Comparison of ENCODE assay signal across 25 cellular contexts in the genomic region with DNA sequence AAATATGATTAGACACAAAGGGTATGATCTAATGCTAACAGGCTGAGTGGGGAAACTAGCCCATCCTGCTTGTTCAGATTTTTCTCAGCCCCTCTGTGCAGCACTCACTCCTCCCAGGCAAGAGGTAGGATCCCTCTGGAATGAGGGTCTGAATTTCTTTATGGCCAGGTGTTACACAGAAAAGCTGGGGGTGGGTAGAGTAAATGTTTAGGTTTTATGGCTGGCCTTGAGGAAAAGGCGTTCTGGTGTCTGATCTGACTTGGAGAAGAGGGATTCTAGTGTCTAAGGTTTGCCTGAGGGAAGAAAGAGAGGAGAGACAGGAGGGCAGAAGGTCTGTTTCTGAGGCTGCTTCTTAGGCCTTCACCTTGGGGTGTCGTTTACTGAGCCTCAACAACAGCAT.
"Had no signal": no experiment of that assay in that cellular context is flagged by ENCODE, and none has a peak within 500 bp of the region (broad histone marks: within the 10 kb centered on the region; RNA-seq: fewer than 3 reads in every experiment).

No MANE protein-coding gene starts in this region.

- H3K4me3 ChIP-seq: esophagus muscularis mucosa, gastrocnemius medialis, heart right ventricle, lung, right atrium auricular region, sigmoid colon, skin epidermis, suprapubic skin, tibial artery, upper lobe of right lung had no signal

- H3K27me3 ChIP-seq: esophagus muscularis mucosa, gastrocnemius medialis, heart right ventricle, neutrophil, right atrium auricular region, sigmoid colon, suprapubic skin, tibial artery, upper lobe of right lung had no signal

- H3K4me1 ChIP-seq: esophagus muscularis mucosa, right atrium auricular region, sigmoid colon, suprapubic skin, upper lobe of right lung had no signal

- H3K4me1 Mint-ChIP-seq: naive thymus-derived CD4-positive, alpha-beta T cell had no signal

- DNase-seq: central memory CD4-positive, alpha-beta T cell; cortex of kidney; effector memory CD4-positive, alpha-beta T cell; gastrocnemius medialis; heart right ventricle; hypothalamus; left colon; left ventricle myocardium superior; mesendoderm; naive thymus-derived CD4-positive, alpha-beta T cell; nephron progenitor cell; posterior cingulate gyrus; sigmoid colon; stimulated activated CD4-positive, alpha-beta T cell treated with anti-CD3 and anti-CD28 coated beads, Interleukin-2, amount 100 ng/mL, for 24 hours; stimulated activated naive CD4-positive, alpha-beta T cell; tibial artery; upper lobe of right lung had no signal

- H3K36me3 ChIP-seq: esophagus muscularis mucosa, gastrocnemius medialis, heart right ventricle, neutrophil, right atrium auricular region, sigmoid colon, suprapubic skin, tibial artery, upper lobe of right lung had no signal

- H3K9me3 ChIP-seq: esophagus muscularis mucosa, gastrocnemius medialis, heart right ventricle, neutrophil, right atrium auricular region, sigmoid colon, suprapubic skin, tibial artery, upper lobe of right lung had no signal

- FAIRE-seq: keratinocyte had no signal

- H3K9me3 Mint-ChIP-seq: naive thymus-derived CD4-positive, alpha-beta T cell; nephron progenitor cell had no signal

- H3K27me3 Mint-ChIP-seq: naive thymus-derived CD4-positive, alpha-beta T cell had no signal

- H3K27ac ChIP-seq: epithelial cell of prostate, esophagus muscularis mucosa, heart right ventricle, neutrophil, sigmoid colon, skin epidermis, suprapubic skin, tibial artery, upper lobe of right lung had no signal

- H3K27ac Mint-ChIP-seq: naive thymus-derived CD4-positive, alpha-beta T cell; nephron progenitor cell had no signal

- ATAC-seq: gastrocnemius medialis; heart right ventricle; left colon; left ventricle myocardium superior; naive thymus-derived CD4-positive, alpha-beta T cell; upper lobe of right lung had no signal

- H3K36me3 Mint-ChIP-seq: naive thymus-derived CD4-positive, alpha-beta T cell had no signal

- H3K4me3 Mint-ChIP-seq: naive thymus-derived CD4-positive, alpha-beta T cell; nephron progenitor cell had no signal
